Comparison of ENCODE assay signal across 6 cellular contexts in genomic region chr3:185416513-185416912, GRCh38.
"Had no signal": no experiment of that assay in that cellular context is flagged by ENCODE, and none has a peak within 500 bp of the region (broad histone marks: within the 10 kb centered on the region; RNA-seq: fewer than 3 reads in every experiment).

No MANE protein-coding gene starts in this region.

- H3K9me3 Mint-ChIP-seq: IgD-negative memory B cell had no signal

- H3K4me3 Mint-ChIP-seq: IgD-negative memory B cell had no signal

- H3K36me3 Mint-ChIP-seq: IgD-negative memory B cell had no signal

- H3K4me3 ChIP-seq: K562 had no signal

- H3K27ac Mint-ChIP-seq: IgD-negative memory B cell had no signal

- DNase-seq: IMR-90, KBM-7 had no signal

- ATAC-seq: HepG2, K562 had no signal

- H3K27ac ChIP-seq: HL-60 had no signal
